8 cellular contexts compared by ENCODE assay signal in genomic region chr22:30325065-30325720, GRCh38. TPM values are rescaled to one million over a fixed set of nuclear protein-coding genes. Genes with fewer than 3 reads are reported as not detected.
DNase-seq lines count a peak whose midpoint lies in the region; ATAC-seq, FAIRE-seq and TF ChIP-seq lines count a peak whose summit lies in the region.

No MANE protein-coding gene starts in this region.

- DNase-seq in GM12892 (ENCODE audit: insufficient read length) (no peak), fibroblast of lung (ENCODE audit: low read depth in 2 of 2) (peak; percentile 74 to 88), omental fat pad (ENCODE audit: low spot score) (peak; percentile 43), Ammon's horn (ENCODE audit: low spot score) (no peak), mesenteric fat pad (ENCODE audit: low spot score) (no peak)

- H3K79me2 ChIP-seq in SU-DHL-6 (ENCODE audit: insufficient read depth, low read length) (no peaks in the 10 kb centered on the region), fibroblast of lung (ENCODE audit: control insufficient read depth, insufficient read depth, low read length) (peaks cover 10% of the 10 kb centered on the region)

- H3K9me2 ChIP-seq in SU-DHL-6 (replicated peaks; ENCODE audit: insufficient read depth, low read length): no peaks in the 10 kb centered on the region

- ATAC-seq in omental fat pad (ENCODE audit: low FRiP score) (peak; percentile 80), GM21576 (IDR thresholded peaks at IDR 0.05; ENCODE audit: unreplicated experiment) (no peak), HG03469 (IDR thresholded peaks at IDR 0.05; ENCODE audit: unreplicated experiment) (no peak)

- peak; percentile 42 for FAIRE-seq in GM12892 (lab: Jason Lieb, UNC)

- no peaks in the 10 kb centered on the region for H4K20me1 ChIP-seq in SU-DHL-6 (ENCODE audit: low read depth, low read length)
- H4K20me1 ChIP-seq in fibroblast of lung (ENCODE audit: control insufficient read depth, extremely low read depth, insufficient read depth, low read length): peaks cover 2% of the 10 kb centered on the region

- H3K27ac ChIP-seq in SU-DHL-6 (ENCODE audit: low read depth, low read length) (no peak overlapping the region), fibroblast of lung (ENCODE audit: insufficient read depth, low read length) (peak overlapping the region; percentile 67)

- H3F3A ChIP-seq in SU-DHL-6 (ENCODE audit: insufficient read depth): 0 out of 2 replicates have a peak, but pooled peaks cover 5% of the 10 kb centered on the region

- no peak for TF ChIP-seq POLR2A in GM12892 (IDR thresholded peaks at IDR 0.05; ENCODE audit: low read depth, low read length)

- H3K27me3 ChIP-seq in SU-DHL-6 (ENCODE audit: low read length) (no peaks in the 10 kb centered on the region), fibroblast of lung (ENCODE audit: control insufficient read depth, insufficient read depth, low read length) (no peaks in the 10 kb centered on the region)

- H3K4me2 ChIP-seq in SU-DHL-6 (ENCODE audit: low read depth, low read length, poor library complexity, severe bottlenecking) (peak overlapping the region; percentile 94), fibroblast of lung (ENCODE audit: extremely low read depth, insufficient read depth, low read length) (peak overlapping the region; percentile 89)

- H3K4me1 ChIP-seq in fibroblast of lung (ENCODE audit: control insufficient read depth, extremely low read depth, insufficient read depth, low read length): peaks cover 12% of the 10 kb centered on the region

- H3K4me3 ChIP-seq in SU-DHL-6 (ENCODE audit: insufficient read depth, low read length, poor library complexity, severe bottlenecking) (no peak overlapping the region), fibroblast of lung (replicated peaks in 1 of 4; ENCODE audit: control extremely low read depth in 1 of 4, insufficient read depth in 1 of 4, low read depth in 3 of 4, low read length in 4 of 4) (peak overlapping the region; percentile 65 to 79 (median 74))

- no peak for TF ChIP-seq CTCF in SU-DHL-6 (IDR thresholded peaks at IDR 0.05; ENCODE audit: insufficient read depth, low read length, poor library complexity, severe bottlenecking)
- no peak for TF ChIP-seq CTCF in fibroblast of lung (conservative IDR thresholded peaks at IDR 0.05 in 1 of 2, IDR thresholded peaks at IDR 0.05 in 1 of 2; ENCODE audit: low read depth in 1 of 2, low read length in 2 of 2)
- TF ChIP-seq CTCF in omental fat pad (IDR thresholded peaks at IDR 0.05): no peak

- H2AFZ ChIP-seq in SU-DHL-6 (ENCODE audit: low read depth, low read length, severe bottlenecking) (no peak overlapping the region), fibroblast of lung (ENCODE audit: low read length) (no peak overlapping the region)

- no peaks in the 10 kb centered on the region for H3K9me3 ChIP-seq in SU-DHL-6 (ENCODE audit: insufficient read depth, low read length)
- H3K9me3 ChIP-seq in fibroblast of lung (ENCODE audit: control insufficient read depth, insufficient read depth, low read depth, low read length): no peaks in the 10 kb centered on the region

- H3K36me3 ChIP-seq in SU-DHL-6 (ENCODE audit: low read length) (no peaks in the 10 kb centered on the region), fibroblast of lung (ENCODE audit: control insufficient read depth, insufficient read depth, low read length) (no peaks in the 10 kb centered on the region)

- H3K9ac ChIP-seq in SU-DHL-6 (ENCODE audit: low read length) (no peak overlapping the region), fibroblast of lung (ENCODE audit: insufficient read depth, low read length) (no peak overlapping the region)

RNA-seq across cellular contexts. Expression of gene TBC1D10A, which starts 1.5 kb away (rescaled TPM):
- 11.7 TPM for polyA plus RNA-seq in GM12892 (2012; ENCODE audit: missing spikeins)
- total RNA-seq in fibroblast of lung: 8.5 and 11.7 TPM in 2 replicates
- 9.2 and 10.8 TPM in 2 replicates for polyA plus RNA-seq in fibroblast of lung
- polyA plus RNA-seq in fibroblast of lung (2012): 13.8 and 15.5 TPM in 2 replicates
- polyA minus RNA-seq in fibroblast of lung (ENCODE audit: low replicate concordance): 25.0 and 31.5 TPM in 2 replicates
- total RNA-seq in omental fat pad: 10 to 100 TPM; 17.5 to 42.1 (median 26.0) TPM
- total RNA-seq in mesenteric fat pad: 25.8 TPM

RNA-seq across cellular contexts. Expression of gene SF3A1, which starts 31.5 kb away (rescaled TPM):
- polyA plus RNA-seq in GM12892 (2012; ENCODE audit: missing spikeins): 55.5 TPM
- total RNA-seq in fibroblast of lung: 10.8 and 17.0 TPM in 2 replicates
- polyA plus RNA-seq in fibroblast of lung: 22.9 and 45.9 TPM in 2 replicates
- 54.0 and 92.7 TPM in 2 replicates for polyA plus RNA-seq in fibroblast of lung (2012)
- polyA minus RNA-seq in fibroblast of lung (ENCODE audit: low replicate concordance): 363 and 681 TPM in 2 replicates
- total RNA-seq in omental fat pad: 10 to 100 TPM; 38.5 to 71.7 (median 60.4) TPM
- total RNA-seq in mesenteric fat pad: 119 TPM

RNA-seq across cellular contexts. Expression of gene CCDC157, which starts 31.6 kb away (rescaled TPM):
- polyA plus RNA-seq in GM12892 (2012; ENCODE audit: missing spikeins): 0.76 TPM
- total RNA-seq in fibroblast of lung: 1.0 and 1.5 TPM in 2 replicates
- 0.77 and 1.1 TPM in 2 replicates for polyA plus RNA-seq in fibroblast of lung
- 0.91 and 1.6 TPM in 2 replicates for polyA plus RNA-seq in fibroblast of lung (2012)
- 0.15 and 0.43 TPM in 2 replicates for polyA minus RNA-seq in fibroblast of lung (ENCODE audit: low replicate concordance)
- 1 to 10 TPM in 3 of 4 donors, under 1 TPM in 1; 0.95 to 2.7 (median 1.8) TPM for total RNA-seq in omental fat pad
- 0.77 TPM for total RNA-seq in mesenteric fat pad

RNA-seq across cellular contexts. Expression of gene CASTOR1, which starts 35.9 kb away (rescaled TPM):
- 4.7 TPM for polyA plus RNA-seq in GM12892 (2012; ENCODE audit: missing spikeins)
- 5.0 and 5.6 TPM in 2 replicates for total RNA-seq in fibroblast of lung
- polyA plus RNA-seq in fibroblast of lung: 2.7 and 3.4 TPM in 2 replicates
- polyA plus RNA-seq in fibroblast of lung (2012): 4.5 and 4.7 TPM in 2 replicates
- 4.6 and 5.5 TPM in 2 replicates for polyA minus RNA-seq in fibroblast of lung (ENCODE audit: low replicate concordance)
- 10 to 100 TPM in 3 of 4 donors, 1 to 10 TPM in 1; 7.1 to 47.9 (median 21.0) TPM for total RNA-seq in omental fat pad
- total RNA-seq in mesenteric fat pad: 11.6 TPM

RNA-seq across cellular contexts. Expression of gene OSM, which starts 58.5 kb away (rescaled TPM):
- not detected for polyA plus RNA-seq in GM12892 (2012; ENCODE audit: missing spikeins)
- total RNA-seq in fibroblast of lung (not detected in 2 replicates), omental fat pad (10 to 100 TPM in 1 of 4 donors, 1 to 10 TPM in 3; 7.1 to 17.8 (median 8.6) TPM), mesenteric fat pad (8.0 TPM)
- not detected in 2 replicates for polyA plus RNA-seq in fibroblast of lung
- not detected in 2 replicates for polyA plus RNA-seq in fibroblast of lung (2012)
- not detected in 2 replicates for polyA minus RNA-seq in fibroblast of lung (ENCODE audit: low replicate concordance)

Comparison
In these comparisons a context has a peak if more than half of its experiments do, and no peak if none do; other contexts are left out.
1. DNase-seq: peak in fibroblast of lung (2 of 2) and omental fat pad (single experiment); none in GM12892 (single experiment), Ammon's horn (single experiment) and mesenteric fat pad (single experiment).